ENCODE assay signal across 27 cellular contexts in genomic region chr13:29940715-29941114, GRCh38.
"Had no signal": no experiment of that assay in that cellular context is flagged by ENCODE, and none has a peak within 500 bp of the region (broad histone marks: within the 10 kb centered on the region; RNA-seq: fewer than 3 reads in every experiment).

No MANE protein-coding gene starts in this region.

- ATAC-seq: left ventricle myocardium superior; lower lobe of right lung; naive thymus-derived CD8-positive, alpha-beta T cell; pancreas; right cardiac atrium; stimulated activated effector memory CD8-positive, alpha-beta T cell treated with anti-CD3 and anti-CD28 coated beads, Interleukin-12 subunit alpha, Interleukin-12 subunit beta, amount 100 ng/mL, for 72 hours; upper lobe of right lung had no signal

- H3K9me3 ChIP-seq: lower lobe of right lung, pancreas, prostate gland, sigmoid colon, spleen, suprapubic skin, thoracic aorta, tibial artery, upper lobe of right lung had no signal

- H3K27me3 Mint-ChIP-seq: naive thymus-derived CD8-positive, alpha-beta T cell; stimulated activated naive CD8-positive, alpha-beta T cell treated with anti-CD3 and anti-CD28 coated beads, Interleukin-15, Interleukin-2, amounts not matched to agents 100 ng/mL and 50 ng/mL, for 24 hours had no signal

- DNase-seq: islet precursor cell; left ventricle myocardium superior; lower lobe of right lung; mammary epithelial cell; mesenchymal stem cell; naive thymus-derived CD8-positive, alpha-beta T cell; nucleus accumbens; pancreas; posterior cingulate gyrus; retina; right cardiac atrium; sigmoid colon; small intestine; spleen; stimulated activated CD4-positive, alpha-beta T cell treated with anti-CD3 and anti-CD28 coated beads, Interleukin-4, amount 100 ng/mL, for 24 hours; stimulated activated naive CD4-positive, alpha-beta T cell; tibial artery; trophoblast cell; upper lobe of right lung had no signal

- H3K9me3 Mint-ChIP-seq: naive thymus-derived CD8-positive, alpha-beta T cell; nephron; stimulated activated effector memory CD8-positive, alpha-beta T cell treated with anti-CD3 and anti-CD28 coated beads, Interleukin-12 subunit alpha, Interleukin-12 subunit beta, amount 100 ng/mL, for 72 hours; stimulated activated naive CD8-positive, alpha-beta T cell treated with anti-CD3 and anti-CD28 coated beads, Interleukin-15, Interleukin-2, amounts not matched to agents 100 ng/mL and 50 ng/mL, for 24 hours had no signal

- H3K27ac Mint-ChIP-seq: nephron; stimulated activated effector memory CD8-positive, alpha-beta T cell treated with anti-CD3 and anti-CD28 coated beads, Interleukin-12 subunit alpha, Interleukin-12 subunit beta, amount 100 ng/mL, for 72 hours; stimulated activated naive CD8-positive, alpha-beta T cell treated with anti-CD3 and anti-CD28 coated beads, Interleukin-15, Interleukin-2, amounts not matched to agents 100 ng/mL and 50 ng/mL, for 24 hours had no signal

- H3K27ac ChIP-seq: hepatocyte, lower lobe of right lung, pancreas, prostate gland, sigmoid colon, spleen, suprapubic skin, thoracic aorta, tibial artery, upper lobe of right lung had no signal

- H3K36me3 Mint-ChIP-seq: naive thymus-derived CD8-positive, alpha-beta T cell had no signal

- H3K27me3 ChIP-seq: hepatocyte, pancreas, sigmoid colon, suprapubic skin, upper lobe of right lung had no signal

- H3K4me3 Mint-ChIP-seq: naive thymus-derived CD8-positive, alpha-beta T cell; nephron; neural crest cell; stimulated activated effector memory CD8-positive, alpha-beta T cell treated with anti-CD3 and anti-CD28 coated beads, Interleukin-12 subunit alpha, Interleukin-12 subunit beta, amount 100 ng/mL, for 72 hours; stimulated activated naive CD8-positive, alpha-beta T cell treated with anti-CD3 and anti-CD28 coated beads, Interleukin-15, Interleukin-2, amounts not matched to agents 100 ng/mL and 50 ng/mL, for 24 hours had no signal

- H3K4me3 ChIP-seq: hepatocyte, lower lobe of right lung, pancreas, prostate gland, sigmoid colon, spleen, suprapubic skin, thoracic aorta, tibial artery, upper lobe of right lung had no signal

- H3K36me3 ChIP-seq: lower lobe of right lung, pancreas, prostate gland, sigmoid colon, spleen, suprapubic skin, thoracic aorta, tibial artery, upper lobe of right lung had no signal

- H3K4me1 ChIP-seq: prostate gland, sigmoid colon, suprapubic skin, tibial artery had no signal
